ENCODE assay signal across 9 cellular contexts in the genomic region with DNA sequence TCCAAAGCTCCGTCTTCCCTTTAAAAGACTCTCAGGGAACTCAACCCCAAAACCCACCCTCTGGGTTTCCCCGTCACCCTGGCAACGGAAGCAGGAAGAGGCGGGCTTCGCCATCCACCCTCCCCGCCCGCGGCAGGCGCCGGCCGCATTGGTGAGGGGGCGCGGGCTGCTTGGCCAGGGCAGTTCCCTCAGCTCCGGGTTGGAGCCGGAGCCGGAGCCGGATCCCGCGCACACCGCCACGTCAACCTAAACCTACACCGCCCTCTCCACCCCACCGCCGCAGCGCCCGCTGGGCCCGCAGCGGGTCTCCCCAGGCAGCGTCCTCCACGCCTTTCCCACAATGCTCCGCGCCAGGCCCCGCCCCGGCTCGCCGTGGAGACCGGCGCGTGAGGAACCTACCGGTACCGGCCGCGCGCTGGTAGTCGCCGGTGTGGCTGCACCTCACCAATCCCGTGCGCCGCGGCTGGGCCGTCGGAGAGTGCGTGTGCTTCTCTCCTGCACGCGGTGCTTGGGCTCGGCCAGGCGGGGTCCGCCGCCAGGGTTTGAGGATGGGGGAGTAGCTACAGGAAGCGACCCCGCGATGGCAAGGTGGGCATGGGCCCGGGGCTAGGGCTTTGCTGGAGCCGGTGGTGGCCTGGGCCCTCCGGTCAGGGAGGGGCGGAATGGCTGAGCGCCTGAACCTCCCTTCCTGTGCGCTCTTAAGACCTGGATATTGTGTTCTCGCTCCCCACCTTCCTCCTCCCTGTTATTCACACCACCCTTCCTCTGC. TPM values are rescaled to one million over a fixed set of nuclear protein-coding genes. Genes with fewer than 3 reads are reported as not detected.
A peak's percentile ranks its signal among the peaks of the same experiment; 100 is the strongest.
DNase-seq lines count a peak whose midpoint lies in the region; ATAC-seq and TF ChIP-seq lines count a peak whose summit lies in the region.
"Had no signal": no experiment of that assay in that cellular context is flagged by ENCODE, and none has a peak within 500 bp of the region (broad histone marks: within the 10 kb centered on the region; RNA-seq: fewer than 3 reads in every experiment).

Gene DNAJC10 (plus strand): TSS at position 362 of the 769 bp plus-strand sequence. CDS start 1,830 bp downstream, outside the sequence.

- TF ChIP-seq CTCF in AG10803 (conservative IDR thresholded peaks at IDR 0.05; ENCODE audit: low read length) (no peak), chondrocyte (IDR thresholded peaks at IDR 0.05) (no peak)

- H3K27me3 Mint-ChIP-seq in chondrocyte (ENCODE audit: low read depth), result no peaks in the 10 kb centered on the region
- H3K27me3 Mint-ChIP-seq: dendritic cell treated with granulocyte-macrophage colony-stimulating factor and Interleukin-4, amounts not matched to agents 40 ng/mL and 50 ng/mL, for 4 days had no signal

- DNase-seq in AG10803 (ENCODE audit: low read depth) (peak; percentile 83), NCI-H345 (lab: John Stamatoyannopoulos, UW) (peak; percentile 94), chondrocyte (ENCODE audit: low spot score) (peak; percentile 97), kidney glomerular epithelial cell (lab: John Stamatoyannopoulos, UW) (peak; percentile 70)
- DNase-seq in activated CD4-positive, alpha-beta T cell treated with anti-CD3 and anti-CD28 coated beads for 1 hour, result peak; percentile 72
- DNase-seq in stimulated activated CD4-positive, alpha-beta T cell treated with anti-CD3 and anti-CD28 coated beads, Interleukin-1b, Interleukin-23, amount 100 ng/mL, for 1 hour (ENCODE audit: low read depth in 2 of 2), result peak; percentile 52 to 83

- H3K4me3 ChIP-seq in AG10803 (ENCODE audit: low read length), result peak within 1 kb of the TSS; percentile 87

- H3K27ac Mint-ChIP-seq in chondrocyte (ENCODE audit: unreplicated experiment), result no peak within 1 kb of the TSS
- H3K27ac Mint-ChIP-seq: dendritic cell treated with granulocyte-macrophage colony-stimulating factor and Interleukin-4, amounts not matched to agents 40 ng/mL and 50 ng/mL, for 4 days had no signal

- no peaks in the 10 kb centered on the region for H3K9me3 Mint-ChIP-seq in chondrocyte (ENCODE audit: low read depth)
- H3K9me3 Mint-ChIP-seq: dendritic cell treated with granulocyte-macrophage colony-stimulating factor and Interleukin-4, amounts not matched to agents 40 ng/mL and 50 ng/mL, for 4 days had no signal

- in situ Hi-C loops in GM18951 (cut with MboI; ENCODE audit: low sequenced_read_pairs, unreplicated experiment), result no loop called here

- ATAC-seq in HG03175 (IDR thresholded peaks at IDR 0.05; ENCODE audit: unreplicated experiment), result peak; percentile 83

- H3K4me1 Mint-ChIP-seq in chondrocyte (ENCODE audit: low read depth), result no peaks in the 10 kb centered on the region

- H3K36me3 Mint-ChIP-seq in chondrocyte (ENCODE audit: low read depth), result no peaks in the 10 kb centered on the region

- peak; percentile 94 for TF ChIP-seq POLR2A in GM18951 (IDR thresholded peaks at IDR 0.05; ENCODE audit: extremely low read depth, insufficient read depth, insufficient read length)

- no peak within 1 kb of the TSS for H3K4me3 Mint-ChIP-seq in chondrocyte (ENCODE audit: unreplicated experiment)

RNA-seq across cellular contexts. Expression of gene DNAJC10, which starts in this region (rescaled TPM):
- 165 to 261 TPM (median 178 TPM) in 3 replicates for total RNA-seq in chondrocyte

Comparison
In these comparisons a context has a peak if more than half of its experiments do, and no peak if none do; other contexts are left out.
1. Peak in every context shown above with its lines: DNase-seq, ATAC-seq and H3K4me3 ChIP-seq.